ENCODE assay signal across 10 cellular contexts in the genomic region with DNA sequence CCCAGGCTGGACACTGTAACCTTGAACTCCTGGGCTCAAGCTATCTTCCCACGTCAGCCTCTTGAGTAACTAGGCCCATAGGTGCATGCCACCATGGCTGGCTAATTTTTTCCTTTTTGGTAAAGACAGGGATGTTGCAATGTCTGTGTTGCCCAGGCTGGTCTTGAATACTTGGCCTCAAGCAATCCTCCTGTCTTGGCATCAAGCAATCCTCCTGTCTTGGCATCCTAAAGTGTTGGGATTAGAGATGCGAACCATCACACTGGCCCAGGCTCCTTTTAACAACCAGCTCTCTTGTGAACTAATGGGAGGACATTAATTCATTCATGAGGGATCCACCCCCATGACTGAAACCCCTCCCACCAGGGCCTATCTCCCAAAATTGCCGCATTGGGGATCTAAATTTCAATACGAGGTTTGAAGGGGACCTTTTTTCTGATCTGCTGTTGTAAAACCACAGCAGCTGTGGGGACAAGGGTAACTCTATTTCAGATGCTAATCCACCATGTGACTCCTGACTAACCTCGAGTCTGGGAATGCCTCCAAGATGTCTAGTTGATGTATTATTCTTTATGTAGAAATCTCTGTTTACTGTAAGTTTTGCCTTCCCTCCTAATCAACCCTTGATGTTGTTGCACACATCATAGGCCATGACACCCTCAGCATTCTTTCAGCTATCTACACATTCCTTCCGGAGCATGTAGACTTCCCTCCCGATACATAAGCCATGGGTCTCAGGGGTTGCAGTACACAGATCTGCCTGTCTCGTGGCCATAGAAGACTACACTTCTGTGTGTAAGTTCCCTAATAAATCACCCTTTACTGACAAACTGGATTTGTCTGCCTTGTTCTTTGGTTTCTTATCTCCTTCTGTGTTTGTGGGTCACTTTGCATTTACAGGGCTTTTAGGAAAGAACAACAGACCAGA. TPM values are rescaled to one million over a fixed set of nuclear protein-coding genes. Genes with fewer than 3 reads are reported as not detected.
DNase-seq lines count a peak whose midpoint lies in the region; ATAC-seq and TF ChIP-seq lines count a peak whose summit lies in the region.
"Had no signal": no experiment of that assay in that cellular context is flagged by ENCODE, and none has a peak within 500 bp of the region (broad histone marks: within the 10 kb centered on the region; RNA-seq: fewer than 3 reads in every experiment).

No MANE protein-coding gene starts in this region.

- TF ChIP-seq POLR2A in esophagus squamous epithelium (IDR thresholded peaks at IDR 0.05): no peak

- H3K27ac Mint-ChIP-seq in neural crest cell (ENCODE audit: unreplicated experiment) (peak overlapping the region; percentile 20), natural killer cell (no peak overlapping the region)
- H3K27ac Mint-ChIP-seq: stimulated activated naive B cell treated with anti-CD40 and anti-IgM and Interleukin-4, amounts not matched to agents 10 μg/mL and 1 μg/mL and 100 μg/mL, for 72 hours had no signal

- H3K27me3 ChIP-seq in esophagus squamous epithelium: no peaks in the 10 kb centered on the region

- DNase-seq in AG10803 (ENCODE audit: low read depth): peak; percentile 98
- DNase-seq in RKO (ENCODE audit: low spot score): peak; percentile 14
- DNase-seq in esophagus squamous epithelium (lab: John Stamatoyannopoulos, UW): no peak
- DNase-seq in neural crest cell (ENCODE audit: low read depth, low spot score): no peak
- no peak for DNase-seq in natural killer cell
- DNase-seq in GM19240 (ENCODE audit: insufficient read length, low spot score): no peak
- no peak for DNase-seq in GM20000 (ENCODE audit: low spot score)
- DNase-seq in NCI-H2227 (lab: John Stamatoyannopoulos, UW; ENCODE audit: unreplicated experiment): no peak
- DNase-seq: stimulated activated naive B cell treated with anti-CD40 and anti-IgM and Interleukin-4, amounts not matched to agents 10 μg/mL and 1 μg/mL and 100 μg/mL, for 72 hours had no signal

- H3K4me3 ChIP-seq in AG10803 (ENCODE audit: low read length) (no peak overlapping the region), esophagus squamous epithelium (no peak overlapping the region)

- H3K36me3 Mint-ChIP-seq in neural crest cell (ENCODE audit: low read depth): peaks cover 11% of the 10 kb centered on the region
- H3K36me3 Mint-ChIP-seq in natural killer cell: no peaks in the 10 kb centered on the region

- H3K9me3 ChIP-seq in esophagus squamous epithelium: no peaks in the 10 kb centered on the region

- no peak; the same call in 1 of the 2 replicates for TF ChIP-seq CTCF in AG10803 (conservative IDR thresholded peaks at IDR 0.05; ENCODE audit: low read length)
- TF ChIP-seq CTCF in esophagus squamous epithelium (IDR thresholded peaks at IDR 0.05): peak in 2 of 6 experiments; percentile 5 to 18
- TF ChIP-seq CTCF in neural crest cell (conservative IDR thresholded peaks at IDR 0.05): no peak
- no peak for TF ChIP-seq CTCF in natural killer cell (IDR thresholded peaks at IDR 0.05)
- TF ChIP-seq CTCF in GM20000 (IDR thresholded peaks at IDR 0.05; ENCODE audit: extremely low read depth, missing control alignments): no peak

- H3K4me1 ChIP-seq in esophagus squamous epithelium: peaks cover 16 to 32% (median 27%) of the 10 kb centered on the region in 3 donors

- H3K27me3 Mint-ChIP-seq in neural crest cell (ENCODE audit: low read depth) (no peaks in the 10 kb centered on the region), natural killer cell (ENCODE audit: low read depth in 2 of 2) (peaks cover 9 to 30% of the 10 kb centered on the region in 2 donors)

- ATAC-seq in natural killer cell: no peak
- ATAC-seq: stimulated activated naive B cell treated with anti-CD40 and anti-IgM and Interleukin-4, amounts not matched to agents 10 μg/mL and 1 μg/mL and 100 μg/mL, for 72 hours had no signal

- peak overlapping the region; percentile 78 to 91 (median 86) for H3K27ac ChIP-seq in esophagus squamous epithelium

- no peak overlapping the region for H3K4me3 Mint-ChIP-seq in neural crest cell
- H3K4me3 Mint-ChIP-seq in natural killer cell: no peak overlapping the region
- H3K4me3 Mint-ChIP-seq: central memory CD8-positive, alpha-beta T cell; stimulated activated naive B cell treated with anti-CD40 and anti-IgM and Interleukin-4, amounts not matched to agents 10 μg/mL and 1 μg/mL and 100 μg/mL, for 72 hours had no signal

- peaks cover 5% of the 10 kb centered on the region for H3K9me3 Mint-ChIP-seq in neural crest cell
- no peaks in the 10 kb centered on the region for H3K9me3 Mint-ChIP-seq in natural killer cell
- H3K9me3 Mint-ChIP-seq: central memory CD8-positive, alpha-beta T cell had no signal

- H3K36me3 ChIP-seq in esophagus squamous epithelium: no peaks in the 10 kb centered on the region

- 9 to 18% methylated on average over 7 to 8 of the region's 8 CpGs for WGBS in esophagus squamous epithelium, 2 donors

- peaks cover 6% of the 10 kb centered on the region for H3K4me1 Mint-ChIP-seq in neural crest cell
- H3K4me1 Mint-ChIP-seq in natural killer cell: peaks cover 6 to 8% of the 10 kb centered on the region in 2 donors

- intact Hi-C loops in esophagus squamous epithelium (cut with DNase I) (loop anchor here (5.0 kb wide), 2 partner anchors 71 to 86 kb away; a partner anchor contains a TSS), natural killer cell (cut with micrococcal nuclease) (no loop called here)

RNA-seq across cellular contexts. Expression of a gene that starts 37.6 kb away (rescaled TPM):
- total RNA-seq in esophagus squamous epithelium (1 to 10 TPM in 1 of 4 donors, under 1 TPM in 2, not detected in 1; 0.45 to 1.5 (median 0.92) TPM), neural crest cell (0.84 and 1.2 TPM in 2 replicates), natural killer cell (1 to 10 TPM; 1.0 to 5.1 (median 5.0) TPM)

Comparison
In these comparisons a context has a peak if more than half of its experiments do, and no peak if none do; other contexts are left out.
1. DNase-seq: peak in AG10803 (single experiment) and RKO (single experiment); none in esophagus squamous epithelium (single experiment), neural crest cell (single experiment), natural killer cell (single experiment), GM19240 (single experiment), GM20000 (single experiment) and NCI-H2227 (single experiment).